In the genomic region with DNA sequence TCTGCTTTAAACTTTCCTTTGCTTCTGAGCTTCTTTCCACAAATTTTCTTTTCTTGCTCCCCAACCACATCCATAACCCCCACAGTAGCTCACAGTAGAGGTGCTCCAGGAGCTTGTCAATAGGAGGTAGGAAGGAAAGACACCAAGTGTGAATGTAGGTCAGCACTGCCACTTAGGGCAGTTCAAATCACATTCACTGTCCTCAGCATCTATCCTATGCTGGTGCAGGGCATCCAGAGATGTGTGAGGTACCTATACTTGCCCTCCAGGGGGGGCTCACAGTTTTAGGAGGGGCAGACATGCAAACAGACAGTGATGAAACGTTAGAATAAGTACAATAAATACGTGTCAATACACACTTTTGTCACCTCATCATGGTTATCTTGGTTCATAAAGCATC, we compare ENCODE assay signal across 13 cellular contexts. TPM values are rescaled to one million over a fixed set of nuclear protein-coding genes. Genes with fewer than 3 reads are reported as not detected.
DNase-seq lines count a peak whose midpoint lies in the region; ATAC-seq and TF ChIP-seq lines count a peak whose summit lies in the region.
"Had no signal": no experiment of that assay in that cellular context is flagged by ENCODE, and none has a peak within 500 bp of the region (broad histone marks: within the 10 kb centered on the region; RNA-seq: fewer than 3 reads in every experiment).

No MANE protein-coding gene starts in this region.

- H3K9me3 Mint-ChIP-seq in activated naive CD8-positive, alpha-beta T cell (ENCODE audit: low read depth) = no peaks in the 10 kb centered on the region
- H3K9me3 Mint-ChIP-seq in nephron = no peaks in the 10 kb centered on the region
- H3K9me3 Mint-ChIP-seq: memory B cell had no signal

- no peak overlapping the region for H3K4me3 ChIP-seq in breast epithelium

- intact Hi-C loops in breast epithelium (cut with DNase I; ENCODE audit: low total_unique reads) = no loop called here

- no peaks in the 10 kb centered on the region for H3K36me3 ChIP-seq in breast epithelium

- TF ChIP-seq POLR2A in breast epithelium (IDR thresholded peaks at IDR 0.05) = no peak

- H3K9me3 ChIP-seq in breast epithelium = no peaks in the 10 kb centered on the region

- no peak for ATAC-seq in GM19351 (IDR thresholded peaks at IDR 0.05; ENCODE audit: unreplicated experiment)

- no peak overlapping the region for H3K27ac Mint-ChIP-seq in activated naive CD8-positive, alpha-beta T cell
- H3K27ac Mint-ChIP-seq in nephron = no peak overlapping the region
- H3K27ac Mint-ChIP-seq: memory B cell had no signal

- no peaks in the 10 kb centered on the region for H3K36me3 Mint-ChIP-seq in activated naive CD8-positive, alpha-beta T cell
- no peaks in the 10 kb centered on the region for H3K36me3 Mint-ChIP-seq in nephron (ENCODE audit: low read depth)
- H3K36me3 Mint-ChIP-seq: memory B cell had no signal

- H3K4me3 Mint-ChIP-seq in activated naive CD8-positive, alpha-beta T cell = peak overlapping the region; percentile 69
- H3K4me3 Mint-ChIP-seq in nephron = peak overlapping the region; percentile 42 to 85 (median 65)

- TF ChIP-seq CTCF in nephron (IDR thresholded peaks at IDR 0.05; ENCODE audit: unreplicated experiment in 3 of 3) (peak in 2 of 3 experiments; percentile 18 to 20), breast epithelium (IDR thresholded peaks at IDR 0.05) (no peak)

- H3K4me1 Mint-ChIP-seq in activated naive CD8-positive, alpha-beta T cell (ENCODE audit: low read depth) = peaks cover 6% of the 10 kb centered on the region
- peaks cover 18% of the 10 kb centered on the region for H3K4me1 Mint-ChIP-seq in nephron

- no peak overlapping the region for H3K27ac ChIP-seq in breast epithelium
- H3K27ac ChIP-seq: HL-60 had no signal

- DNase-seq in NCI-H1105 (lab: John Stamatoyannopoulos, UW) (peak; percentile 18), NCI-H1105 treated with DMSO at 0.1 percent for 48 hours (lab: John Stamatoyannopoulos, UW) (no peak), HuH-7.5 (ENCODE audit: low spot score) (peak; percentile 36), breast epithelium (ENCODE audit: low spot score in 2 of 2) (no peak), NCI-H345 (lab: John Stamatoyannopoulos, UW) (no peak)
- DNase-seq: activated CD4-positive, CD25-positive, alpha-beta regulatory T cell treated with anti-CD3 and anti-CD28 coated beads, Interleukin-2, amount 50 U/mL, for 72 hours; amygdala; stimulated activated naive CD4-positive, alpha-beta T cell treated with Interleukin-2 at 50 U/mL for 16 hours had no signal

- H3K27me3 ChIP-seq in breast epithelium = peaks cover 0 to 47% of the 10 kb centered on the region in 2 donors

- H3K4me1 ChIP-seq in breast epithelium = peaks cover 0 to 8% of the 10 kb centered on the region in 2 donors

- peaks cover 36% of the 10 kb centered on the region for H3K27me3 Mint-ChIP-seq in activated naive CD8-positive, alpha-beta T cell
- peaks cover 35% of the 10 kb centered on the region for H3K27me3 Mint-ChIP-seq in nephron (ENCODE audit: low read depth)

RNA-seq across cellular contexts. Expression of a gene that starts 1.5 kb away (rescaled TPM):
- 1 to 10 TPM in 1 of 3 donors, not detected in 2; 1.3 TPM for total RNA-seq in breast epithelium

Comparison
In these comparisons a context has a peak if more than half of its experiments do, and no peak if none do; other contexts are left out.
1. DNase-seq: peak in NCI-H1105 (single experiment) and HuH-7.5 (single experiment); none in NCI-H1105 treated with DMSO at 0.1 percent for 48 hours (single experiment), breast epithelium (0 of 2) and NCI-H345 (single experiment).
2. CTCF ChIP-seq: peak in nephron (2 of 3); none in breast epithelium (0 of 3).